In genomic region chr11:12050470-12050891, GRCh38 we compare ENCODE assay signal across 17 cellular contexts. TPM values are rescaled to one million over a fixed set of nuclear protein-coding genes. Genes with fewer than 3 reads are reported as not detected.
DNase-seq lines count a peak whose midpoint lies in the region; ATAC-seq and TF ChIP-seq lines count a peak whose summit lies in the region.
"Had no signal": no experiment of that assay in that cellular context is flagged by ENCODE, and none has a peak within 500 bp of the region (broad histone marks: within the 10 kb centered on the region; RNA-seq: fewer than 3 reads in every experiment).

No MANE protein-coding gene starts in this region.

- no peak overlapping the region; the same call in 1 of the 2 replicates for H3K9ac ChIP-seq in BLaER1

- H3K27ac ChIP-seq in BLaER1: no peak overlapping the region
- peak overlapping the region; percentile 39 for H3K27ac ChIP-seq in KOPT-K1 (ENCODE audit: low read depth, low read length, poor library complexity, severe bottlenecking)
- peak overlapping the region; percentile 14 for H3K27ac ChIP-seq in cingulate gyrus (ENCODE audit: low read depth, low read length)
- peak overlapping the region; percentile 65 to 75 for H3K27ac ChIP-seq in prostate gland
- H3K27ac ChIP-seq in Peyer's patch: no peak overlapping the region
- H3K27ac ChIP-seq: hepatocyte, SJSA1 had no signal

- H3K36me3 ChIP-seq in BLaER1 (no peaks in the 10 kb centered on the region), KOPT-K1 (ENCODE audit: insufficient read depth, low read length) (no peaks in the 10 kb centered on the region), prostate gland (no peaks in the 10 kb centered on the region), BE2C (no peaks in the 10 kb centered on the region), Peyer's patch (no peaks in the 10 kb centered on the region)
- H3K36me3 ChIP-seq: SJSA1 had no signal

- no peaks in the 10 kb centered on the region for H4K20me1 ChIP-seq in BLaER1

- no peak overlapping the region for H3K4me3 ChIP-seq in BLaER1
- no peak overlapping the region for H3K4me3 ChIP-seq in prostate gland
- H3K4me3 ChIP-seq in BE2C (ENCODE audit: low read depth, low read length): no peak overlapping the region
- no peak overlapping the region for H3K4me3 ChIP-seq in Peyer's patch
- H3K4me3 ChIP-seq: hepatocyte, SJSA1 had no signal

- WGBS in prostate gland: 7% methylated on average over 5 of the region's 5 CpGs

- H3K27me3 ChIP-seq in BLaER1 (no peaks in the 10 kb centered on the region), prostate gland (replicated peaks; ENCODE audit: insufficient read depth) (no peaks in the 10 kb centered on the region), BE2C (no peaks in the 10 kb centered on the region), Peyer's patch (no peaks in the 10 kb centered on the region)
- H3K27me3 ChIP-seq: hepatocyte, SJSA1 had no signal

- peak in 1 of 4 experiments; percentile 21 for TF ChIP-seq CTCF in prostate gland (IDR thresholded peaks at IDR 0.05)
- no peak for TF ChIP-seq CTCF in BE2C (IDR thresholded peaks at IDR 0.05; ENCODE audit: low read depth, low read length)
- no peak for TF ChIP-seq CTCF in Peyer's patch (IDR thresholded peaks at IDR 0.05)

- H3K4me2 ChIP-seq in BLaER1: peak overlapping the region; percentile 62
- H3K4me2 ChIP-seq: hepatocyte had no signal

- H3K4me1 ChIP-seq in BLaER1 (peaks cover 24% of the 10 kb centered on the region), prostate gland (replicated peaks) (peaks cover 13% of the 10 kb centered on the region), BE2C (no peaks in the 10 kb centered on the region), Peyer's patch (peaks cover 0 to 14% (median 0%) of the 10 kb centered on the region in 4 donors)

- DNase-seq in prostate gland (ENCODE audit: low spot score) (peak; percentile 76), DMS79 (lab: John Stamatoyannopoulos, UW) (no peak), BE2C (no peak), Peyer's patch (no peak)
- DNase-seq: CD4-positive, CD25-positive, alpha-beta regulatory T cell; mammary epithelial cell; NCI-H1417; NCI-H82; nucleus accumbens; stimulated activated CD4-positive, alpha-beta T cell treated with anti-CD3 and anti-CD28 coated beads, Interleukin-2, amount 100 ng/mL, for 24 hours; stimulated activated naive B cell treated with anti-CD40 and anti-IgM and Interleukin-4, amounts not matched to agents 10 μg/mL and 1 μg/mL and 100 μg/mL, for 72 hours had no signal

- intact Hi-C loops in prostate gland (cut with DNase I): no loop called here

- TF ChIP-seq POLR2A in prostate gland (IDR thresholded peaks at IDR 0.05): no peak
- TF ChIP-seq POLR2A in Peyer's patch (IDR thresholded peaks at IDR 0.05): no peak

- H3K9me3 ChIP-seq in BLaER1: no peaks in the 10 kb centered on the region
- H3K9me3 ChIP-seq in KOPT-K1 (ENCODE audit: insufficient read depth, low read length, poor library complexity, severe bottlenecking): no peaks in the 10 kb centered on the region
- H3K9me3 ChIP-seq in prostate gland: no peaks in the 10 kb centered on the region
- H3K9me3 ChIP-seq in BE2C: no peaks in the 10 kb centered on the region
- H3K9me3 ChIP-seq in Peyer's patch: no peaks in the 10 kb centered on the region
- H3K9me3 ChIP-seq: SJSA1 had no signal

- no peak for ATAC-seq in GM21423 (IDR thresholded peaks at IDR 0.05; ENCODE audit: unreplicated experiment)
- ATAC-seq: stimulated activated naive B cell treated with anti-CD40 and anti-IgM and Interleukin-4, amounts not matched to agents 10 μg/mL and 1 μg/mL and 100 μg/mL, for 72 hours had no signal

RNA-seq across cellular contexts. Expression of gene DKK3, which starts 42.1 kb away (rescaled TPM):
- total RNA-seq in prostate gland: 100 to 1,000 TPM; 160 to 273 TPM
- 28.2 TPM for polyA plus RNA-seq in BE2C (2012; ENCODE audit: insufficient read depth, insufficient read length, low read depth)
- 10 to 100 TPM; 19.8 to 52.0 (median 26.7) TPM for total RNA-seq in Peyer's patch
- total RNA-seq: CD4-positive, CD25-positive, alpha-beta regulatory T cell had no signal

RNA-seq across cellular contexts. Expression of gene MICAL2, which starts 59.9 kb away (rescaled TPM):
- total RNA-seq in prostate gland: 100 to 1,000 TPM in 1 of 2 donors, 10 to 100 TPM in 1; 13.1 to 285 TPM
- polyA plus RNA-seq in BE2C (2012; ENCODE audit: insufficient read depth, insufficient read length, low read depth): 5.7 TPM
- total RNA-seq in Peyer's patch: 100 to 1,000 TPM; 109 to 197 (median 183) TPM

Comparison
In these comparisons a context has a peak if more than half of its experiments do, and no peak if none do; other contexts are left out.
1. H3K27ac ChIP-seq: peak in KOPT-K1 (single experiment), cingulate gyrus (single experiment) and prostate gland (2 of 2); none in BLaER1 (single experiment) and Peyer's patch (0 of 4).